In genomic region chr6:131290955-131291354, GRCh38 we compare ENCODE assay signal across 24 cellular contexts.
DNase-seq lines count a peak whose midpoint lies in the region; ATAC-seq and TF ChIP-seq lines count a peak whose summit lies in the region.
"Had no signal": no experiment of that assay in that cellular context is flagged by ENCODE, and none has a peak within 500 bp of the region (broad histone marks: within the 10 kb centered on the region; RNA-seq: fewer than 3 reads in every experiment).

No MANE protein-coding gene starts in this region.

- H3K4me1 ChIP-seq in breast epithelium (no peaks in the 10 kb centered on the region), RWPE2 (ENCODE audit: insufficient read depth, poor library complexity, severe bottlenecking) (no peaks in the 10 kb centered on the region), BE2C (no peaks in the 10 kb centered on the region)

- H3K9me3 ChIP-seq in breast epithelium (no peaks in the 10 kb centered on the region), RWPE2 (ENCODE audit: severe bottlenecking) (no peaks in the 10 kb centered on the region), BE2C (no peaks in the 10 kb centered on the region)

- DNase-seq in MCF 10A (ENCODE audit: unreplicated experiment) (peak; percentile 11), breast epithelium (ENCODE audit: low spot score in 2 of 2) (no peak), RWPE2 (ENCODE audit: low spot score) (no peak), epithelial cell of esophagus (ENCODE audit: low read depth) (peak; percentile 77), SW480 (ENCODE audit: low spot score) (no peak), BE2C (no peak)
- DNase-seq: AML-193, GDM1, H7, HFFc6, MV-4-11, NCI-H1105 treated with DMSO at 0.1 percent for 48 hours, NCI-H2029 treated with DMSO at 0.1 percent for 48 hours, NCI-H345, NCI-H524 treated with DMSO at 0.1 percent for 48 hours, SHP77 treated with DMSO at 0.1 percent for 48 hours, T-cell had no signal

- no peaks in the 10 kb centered on the region for H3K27me3 Mint-ChIP-seq in MCF 10A (ENCODE audit: insufficient read depth, unreplicated experiment)
- H3K27me3 Mint-ChIP-seq: T-cell had no signal

- TF ChIP-seq CTCF in MCF 10A (IDR thresholded peaks at IDR 0.05; ENCODE audit: unreplicated experiment) (no peak), breast epithelium (IDR thresholded peaks at IDR 0.05) (no peak), RWPE2 (IDR thresholded peaks at IDR 0.05; ENCODE audit: poor library complexity, severe bottlenecking) (no peak), epithelial cell of esophagus (IDR thresholded peaks at IDR 0.05; ENCODE audit: insufficient read depth, low read depth, low read length, missing control alignments) (no peak), BE2C (IDR thresholded peaks at IDR 0.05; ENCODE audit: low read depth, low read length) (no peak)

- TF ChIP-seq POLR2A in breast epithelium (IDR thresholded peaks at IDR 0.05) = no peak

- no peak overlapping the region for H3K4me3 ChIP-seq in breast epithelium
- H3K4me3 ChIP-seq in RWPE2 (ENCODE audit: severe bottlenecking) = no peak overlapping the region
- no peak overlapping the region for H3K4me3 ChIP-seq in epithelial cell of esophagus (ENCODE audit: low read length)
- no peak overlapping the region for H3K4me3 ChIP-seq in BE2C (ENCODE audit: low read depth, low read length)

- H3K9me3 Mint-ChIP-seq in MCF 10A (ENCODE audit: unreplicated experiment) = no peaks in the 10 kb centered on the region
- H3K9me3 Mint-ChIP-seq: HFFc6, T-cell had no signal

- H3K27ac Mint-ChIP-seq in MCF 10A (ENCODE audit: low read depth, unreplicated experiment) = no peak overlapping the region
- H3K27ac Mint-ChIP-seq: HFFc6 had no signal

- H3K36me3 Mint-ChIP-seq in MCF 10A (ENCODE audit: insufficient read depth, unreplicated experiment) = no peaks in the 10 kb centered on the region

- CTCF ChIA-PET in MCF 10A (lab: Yijun Ruan, JAX) = no interaction called here

- POLR2A ChIA-PET in MCF 10A (lab: Yijun Ruan, JAX) = no interaction called here

- no peak overlapping the region for H3K4me3 Mint-ChIP-seq in MCF 10A (ENCODE audit: unreplicated experiment)
- H3K4me3 Mint-ChIP-seq: HFFc6, T-cell had no signal

- H3K27ac ChIP-seq in breast epithelium (no peak overlapping the region), RWPE2 (ENCODE audit: poor library complexity, severe bottlenecking) (no peak overlapping the region)
- H3K27ac ChIP-seq: 22Rv1, C4-2B, HL-60, KMS-11 had no signal

- intact Hi-C loops in MCF 10A (cut with micrococcal nuclease) (no loop called here), breast epithelium (cut with DNase I; ENCODE audit: low total_unique reads) (loop anchor here (10.0 kb wide), 1 partner anchor 996 kb away; no protein-coding TSS in a partner anchor)

- BruUV-seq in MCF 10A (replicated peaks; lab: Mats Ljungman, UMichigan) = no TSS peak

- ATAC-seq in RWPE2 (ENCODE audit: low read depth) = peak; percentile 25; the same call in 1 of the 3 replicates
- ATAC-seq in HG03565 (IDR thresholded peaks at IDR 0.05; ENCODE audit: unreplicated experiment) = no peak
- no peak for ATAC-seq in GM21723 (IDR thresholded peaks at IDR 0.05; ENCODE audit: unreplicated experiment)
- ATAC-seq: SK-N-SH treated with all-trans-retinoic acid at 6 μM for 48 hours, T-cell had no signal

- no peaks in the 10 kb centered on the region for H3K36me3 ChIP-seq in breast epithelium
- no peaks in the 10 kb centered on the region for H3K36me3 ChIP-seq in RWPE2 (ENCODE audit: low read depth)
- H3K36me3 ChIP-seq in BE2C = no peaks in the 10 kb centered on the region

- H3K27me3 ChIP-seq in breast epithelium (no peaks in the 10 kb centered on the region), RWPE2 (ENCODE audit: insufficient read depth, poor library complexity, severe bottlenecking) (no peaks in the 10 kb centered on the region), BE2C (no peaks in the 10 kb centered on the region)

- H3K4me1 Mint-ChIP-seq in MCF 10A (ENCODE audit: insufficient read depth, unreplicated experiment) = no peaks in the 10 kb centered on the region

Comparison
In these comparisons a context has a peak if more than half of its experiments do, and no peak if none do; other contexts are left out.
1. DNase-seq: peak in MCF 10A (single experiment) and epithelial cell of esophagus (single experiment); none in breast epithelium (0 of 2), RWPE2 (single experiment), SW480 (single experiment) and BE2C (single experiment).